In genomic region chr7:149497467-149498261, GRCh38 we compare ENCODE assay signal across 8 cellular contexts. TPM values are rescaled to one million over a fixed set of nuclear protein-coding genes. Genes with fewer than 3 reads are reported as not detected.
DNase-seq lines count a peak whose midpoint lies in the region; ATAC-seq and TF ChIP-seq lines count a peak whose summit lies in the region.

TSS of gene ZNF746 (minus strand) at chr7:149497809. CDS start at chr7:149497536, 273 bp downstream.

- peak within 1 kb of the TSS; percentile 98 for H3K4me2 ChIP-seq in OCI-LY3 (ENCODE audit: low read length)

- ATAC-seq in GM19438 (IDR thresholded peaks at IDR 0.05; ENCODE audit: low read depth, unreplicated experiment) (peak; percentile 95), HG03571 (IDR thresholded peaks at IDR 0.05; ENCODE audit: unreplicated experiment) (peak; percentile 98)

- H3K36me3 ChIP-seq in OCI-LY3 (replicated peaks; ENCODE audit: low read depth, low read length): peaks cover 5% of the 10 kb centered on the region
- peaks cover 13% of the 10 kb centered on the region in 2 donors for H3K36me3 ChIP-seq in mucosa of rectum (ENCODE audit: control insufficient read depth in 2 of 2, insufficient read depth in 2 of 2, low read length in 2 of 2)

- H4K20me1 ChIP-seq in OCI-LY3 (ENCODE audit: insufficient read depth, low read length): 0 out of 2 replicates have a peak, but pooled peaks cover 5% of the 10 kb centered on the region

- H3K4me1 ChIP-seq in OCI-LY3 (ENCODE audit: low read length): peaks cover 20% of the 10 kb centered on the region
- H3K4me1 ChIP-seq in mucosa of rectum (ENCODE audit: control insufficient read depth in 2 of 2, insufficient read depth in 2 of 2, low read length in 2 of 2): peaks cover 4 to 10% of the 10 kb centered on the region in 2 donors

- TF ChIP-seq CTCF in OCI-LY3 (IDR thresholded peaks at IDR 0.05; ENCODE audit: low read depth, low read length): peak; percentile 31
- peak; percentile 47 for TF ChIP-seq CTCF in epithelial cell of proximal tubule (conservative IDR thresholded peaks at IDR 0.05; ENCODE audit: low read depth, low read length)

- H2AFZ ChIP-seq in OCI-LY3 (ENCODE audit: low read depth, low read length): peak within 1 kb of the TSS; percentile 83

- peaks cover 31% of the 10 kb centered on the region for H3K79me2 ChIP-seq in OCI-LY3 (ENCODE audit: low read length)

- peak within 1 kb of the TSS; percentile 87 for H3K4me3 ChIP-seq in OCI-LY3 (ENCODE audit: low read length)
- peak within 1 kb of the TSS; percentile 82 for H3K4me3 ChIP-seq in epithelial cell of proximal tubule (ENCODE audit: low read depth, low read length)
- peak within 1 kb of the TSS; percentile 73 to 80 for H3K4me3 ChIP-seq in mucosa of rectum (ENCODE audit: low read length in 2 of 2)

- H3K9me3 ChIP-seq in OCI-LY3 (ENCODE audit: insufficient read depth, low read length) (no peaks in the 10 kb centered on the region), mucosa of rectum (ENCODE audit: control insufficient read depth in 2 of 2, low read length in 2 of 2) (no peaks in the 10 kb centered on the region)

- peaks cover 14% of the 10 kb centered on the region for H3K27me3 ChIP-seq in OCI-LY3 (ENCODE audit: low read depth, low read length)
- H3K27me3 ChIP-seq in mucosa of rectum (ENCODE audit: control insufficient read depth in 2 of 2, insufficient read depth in 2 of 2, low read length in 2 of 2): peaks cover 0 to 1% of the 10 kb centered on the region in 2 donors

- DNase-seq in COR-L47 (lab: John Stamatoyannopoulos, UW) (peak; percentile 55), activated T-cell treated with anti-CD3 and anti-CD28 coated beads for 24 hours (ENCODE audit: low read depth) (peak; percentile 80), epithelial cell of proximal tubule (ENCODE audit: low read depth) (no peak)
- DNase-seq in stimulated activated CD8-positive, alpha-beta memory T cell treated with anti-CD3 and anti-CD28 coated beads, Interleukin-4, amount 100 ng/mL, for 4 hours (ENCODE audit: low read depth in 2 of 2, low spot score in 1 of 2): peak; percentile 41 to 64

- H3K9ac ChIP-seq in OCI-LY3 (ENCODE audit: low read length) (peak within 1 kb of the TSS; percentile 95), mucosa of rectum (ENCODE audit: low read depth in 1 of 2, low read length in 2 of 2) (peak within 1 kb of the TSS; percentile 54 to 76)

- H3K27ac ChIP-seq in OCI-LY3 (ENCODE audit: low read length) (no peak within 1 kb of the TSS; the same call in 1 of the 2 replicates), mucosa of rectum (ENCODE audit: low read depth in 2 of 2, low read length in 2 of 2) (peak within 1 kb of the TSS; percentile 61 to 63)

RNA-seq across cellular contexts. Expression of gene ZNF746, which starts in this region (rescaled TPM):
- total RNA-seq in epithelial cell of proximal tubule: 18.5 and 22.1 TPM in 2 replicates
